Comparison of ENCODE assay signal across 1 cellular context in the genomic region with DNA sequence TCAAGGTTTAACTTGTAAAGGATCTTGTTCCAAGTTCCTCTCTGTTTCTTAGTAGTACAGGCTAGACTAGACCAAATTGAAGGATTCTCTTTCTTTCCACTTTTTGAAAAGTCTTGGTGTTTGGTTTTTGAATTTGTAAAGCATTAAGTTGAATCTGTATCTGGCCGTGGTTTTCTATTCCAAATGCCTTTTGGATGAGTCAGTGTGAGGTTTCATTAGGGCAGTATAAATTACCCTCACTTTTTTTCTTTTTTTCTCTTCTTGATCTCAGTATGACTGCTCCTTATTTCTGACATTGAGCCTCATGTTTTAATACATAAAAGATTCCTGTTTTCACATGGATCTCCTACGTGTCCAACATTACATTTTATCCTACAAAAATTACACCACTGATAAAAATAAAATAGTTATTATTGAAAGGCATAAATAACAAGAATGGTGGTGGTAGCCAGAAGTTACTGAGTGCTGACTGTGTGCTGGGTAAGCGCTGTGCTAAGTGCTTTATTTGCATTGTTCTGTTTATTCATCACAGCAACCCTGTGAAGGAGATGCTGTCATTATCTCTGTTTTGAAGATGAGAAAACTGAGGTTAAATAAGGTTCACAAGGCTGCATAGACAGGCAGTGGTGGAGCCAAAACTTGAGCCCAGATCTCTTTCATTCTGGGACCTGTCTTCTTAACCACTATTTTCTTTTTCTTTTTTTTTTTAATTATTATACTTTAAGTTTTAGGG.
TF ChIP-seq lines count a peak whose summit lies in the region.

No MANE protein-coding gene starts in this region.

TF ChIP-seq in IMR-90, 13 proteins besides CTCF, POLR2A, EP300 and RAD21:
- TF ChIP-seq FOS (IDR thresholded peaks at IDR 0.05; ENCODE audit: low read depth, low read length) (0 out of 2 replicates have a peak, but pooled peaks have one; percentile 37), RCOR1 (IDR thresholded peaks at IDR 0.05; ENCODE audit: insufficient replicate concordance, low read length) (no peak), MAZ (IDR thresholded peaks at IDR 0.05; ENCODE audit: borderline replicate concordance, low read depth, low read length) (no peak)
